ENCODE assay signal across 15 cellular contexts in the genomic region with DNA sequence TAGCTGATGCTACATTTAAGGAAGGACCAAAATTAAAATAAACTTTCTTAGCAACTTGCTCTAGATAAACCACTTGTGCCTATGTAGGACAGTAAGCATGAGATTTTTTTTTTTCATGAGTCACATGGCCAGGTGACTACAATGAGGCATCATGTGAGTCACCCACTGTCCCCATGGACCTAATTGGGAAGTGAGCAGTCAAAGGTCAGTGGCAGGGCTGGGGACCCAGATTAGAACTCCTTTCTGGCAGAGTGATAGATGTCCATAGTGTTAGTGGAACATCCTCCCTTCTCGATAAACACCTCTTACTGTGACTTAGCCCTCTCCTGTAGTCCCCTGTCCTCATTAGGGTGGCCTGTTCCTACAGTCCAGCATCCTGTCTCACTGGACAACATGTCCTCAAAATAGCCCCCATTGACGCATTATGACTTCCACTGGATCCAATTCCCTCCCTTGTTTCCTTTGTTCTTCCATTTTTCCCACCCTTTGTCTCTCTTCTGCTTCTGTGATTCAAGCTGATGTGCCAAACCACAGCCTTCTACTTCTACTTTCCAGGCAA. TPM values are rescaled to one million over a fixed set of nuclear protein-coding genes. Genes with fewer than 3 reads are reported as not detected.
DNase-seq lines count a peak whose midpoint lies in the region; ATAC-seq and TF ChIP-seq lines count a peak whose summit lies in the region.
"Had no signal": no experiment of that assay in that cellular context is flagged by ENCODE, and none has a peak within 500 bp of the region (broad histone marks: within the 10 kb centered on the region; RNA-seq: fewer than 3 reads in every experiment).

No MANE protein-coding gene starts in this region.

- no peaks in the 10 kb centered on the region for H3K4me1 Mint-ChIP-seq in endodermal cell

- no peak overlapping the region for H2AFZ ChIP-seq in ACC112 (ENCODE audit: low read length, unreplicated experiment)

- H3K27me3 ChIP-seq in ACC112 (ENCODE audit: insufficient read depth, low read length) (no peaks in the 10 kb centered on the region), breast epithelium (no peaks in the 10 kb centered on the region), endodermal cell (ENCODE audit: control insufficient read depth, insufficient read depth, low read length, poor library complexity, severe bottlenecking) (no peaks in the 10 kb centered on the region)

- H3K4me3 ChIP-seq in ACC112 (ENCODE audit: low read depth, low read length) (no peak overlapping the region), breast epithelium (no peak overlapping the region), endodermal cell (ENCODE audit: low read length) (no peak overlapping the region)

- H3K9ac ChIP-seq in endodermal cell (ENCODE audit: extremely low read depth, low read length, poor library complexity, severe bottlenecking), result no peak overlapping the region

- no peak overlapping the region for H3K4me3 Mint-ChIP-seq in endodermal cell

- ATAC-seq in HG03097 (IDR thresholded peaks at IDR 0.05; ENCODE audit: low FRiP score, unreplicated experiment), result no peak
- no peak for ATAC-seq in HG02763 (IDR thresholded peaks at IDR 0.05; ENCODE audit: unreplicated experiment)

- peaks cover 2% of the 10 kb centered on the region for H3K36me3 Mint-ChIP-seq in endodermal cell (ENCODE audit: low read depth)

- no peak for TF ChIP-seq POLR2A in breast epithelium (IDR thresholded peaks at IDR 0.05)

- H3K27ac Mint-ChIP-seq in endodermal cell, result no peak overlapping the region

- no peak for TF ChIP-seq EP300 in Ishikawa (IDR thresholded peaks at IDR 0.05; ENCODE audit: borderline replicate concordance)

- H3K9me3 Mint-ChIP-seq in endodermal cell, result peaks cover 20% of the 10 kb centered on the region

- WGBS in endodermal cell (ENCODE audit: insufficient coverage in 1 of 2, insufficient read length in 1 of 2), 2 experiments, result 91 to 100% methylated on average over 1 to 2 of the region's 2 CpGs

- TF ChIP-seq RAD21 in Ishikawa (IDR thresholded peaks at IDR 0.05; ENCODE audit: low read depth), result no peak

- no peaks in the 10 kb centered on the region for H3K9me3 ChIP-seq in breast epithelium
- H3K9me3 ChIP-seq in endodermal cell (ENCODE audit: control insufficient read depth, low read length), result peaks cover 11% of the 10 kb centered on the region

- H3K27ac ChIP-seq in ACC112 (ENCODE audit: low read depth, low read length) (peak overlapping the region; percentile 99), breast epithelium (peak overlapping the region; percentile 45 to 73), endodermal cell (ENCODE audit: low read depth, low read length) (no peak overlapping the region)
- H3K27ac ChIP-seq: C4-2B had no signal

- H3K79me2 ChIP-seq in ACC112 (ENCODE audit: control insufficient read depth, insufficient read depth, low read length, unreplicated experiment), result peaks cover 8% of the 10 kb centered on the region

- DNase-seq in breast epithelium (ENCODE audit: low spot score in 2 of 2) (no peak), lung microvascular endothelial cell (ENCODE audit: low read depth in 2 of 2) (peak; percentile 59 to 91), endodermal cell (no peak), NCI-H69 (lab: John Stamatoyannopoulos, UW) (no peak)
- DNase-seq: activated effector memory CD4-positive, alpha-beta T cell treated with Interleukin-2 at 50 U/mL for 16 hours; GOT3; NCI-H510A treated with DMSO at 0.1 percent for 48 hours; stimulated activated CD4-positive, alpha-beta T cell treated with anti-CD3 and anti-CD28 coated beads, Interleukin-2, amount 100 ng/mL, for 48 hours had no signal

- TF ChIP-seq CTCF in breast epithelium (IDR thresholded peaks at IDR 0.05) (no peak), endodermal cell (conservative IDR thresholded peaks at IDR 0.05) (no peak)

- peaks cover 2% of the 10 kb centered on the region for H3K27me3 Mint-ChIP-seq in endodermal cell (ENCODE audit: insufficient read depth)

- H3K4me1 ChIP-seq in ACC112 (ENCODE audit: control insufficient read depth, insufficient read depth, low read length, unreplicated experiment), result peaks cover 41% of the 10 kb centered on the region
- no peaks in the 10 kb centered on the region for H3K4me1 ChIP-seq in breast epithelium
- H3K4me1 ChIP-seq in endodermal cell (ENCODE audit: control insufficient read depth, insufficient read depth, low read length), result no peaks in the 10 kb centered on the region

- intact Hi-C loops in breast epithelium (cut with DNase I; ENCODE audit: low total_unique reads), result no loop called here

- H3K36me3 ChIP-seq in ACC112 (ENCODE audit: insufficient read depth, low read length) (no peaks in the 10 kb centered on the region), breast epithelium (no peaks in the 10 kb centered on the region), endodermal cell (ENCODE audit: control insufficient read depth, insufficient read depth, low read length) (no peaks in the 10 kb centered on the region)

TF ChIP-seq in Ishikawa, 13 proteins besides CTCF, POLR2A, EP300 and RAD21:
- TF ChIP-seq, protein P1, sequence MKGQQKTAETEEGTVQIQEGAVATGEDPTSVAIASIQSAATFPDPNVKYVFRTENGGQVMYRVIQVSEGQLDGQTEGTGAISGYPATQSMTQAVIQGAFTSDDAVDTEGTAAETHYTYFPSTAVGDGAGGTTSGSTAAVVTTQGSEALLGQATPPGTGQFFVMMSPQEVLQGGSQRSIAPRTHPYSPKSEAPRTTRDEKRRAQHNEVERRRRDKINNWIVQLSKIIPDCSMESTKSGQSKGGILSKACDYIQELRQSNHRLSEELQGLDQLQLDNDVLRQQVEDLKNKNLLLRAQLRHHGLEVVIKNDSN (IDR thresholded peaks at IDR 0.05), result peak; percentile 83
- TF ChIP-seq TAF1 (IDR thresholded peaks at IDR 0.05; ENCODE audit: low read depth), result no peak

RNA-seq across cellular contexts. Expression of a gene that starts 12.4 kb away (rescaled TPM):
- 10 to 100 TPM in 2 of 3 donors, 1 to 10 TPM in 1; 3.8 to 29.8 (median 14.6) TPM for total RNA-seq in breast epithelium
- 65.7 and 126 TPM in 2 replicates for total RNA-seq in lung microvascular endothelial cell
- total RNA-seq in endodermal cell, result under 1 TPM; 0.51 to 0.73 TPM
- polyA plus RNA-seq in endodermal cell (2013, experiment 1 of 2), result 0.18 TPM
- polyA plus RNA-seq in endodermal cell (2013, experiment 2 of 2), result 0.33 TPM
- total RNA-seq: HT-29 had no signal

RNA-seq across cellular contexts. Expression of a gene that starts 56.9 kb away (rescaled TPM):
- total RNA-seq in breast epithelium, result not detected
- total RNA-seq in lung microvascular endothelial cell, result 0.40 and 0.65 TPM in 2 replicates
- 10 to 100 TPM; 15.5 to 20.0 TPM for total RNA-seq in endodermal cell
- polyA plus RNA-seq in endodermal cell (2013, experiment 1 of 2), result 26.9 TPM
- 27.9 TPM for polyA plus RNA-seq in endodermal cell (2013, experiment 2 of 2)
- total RNA-seq: epithelial cell of proximal tubule, HT-29 had no signal

RNA-seq across cellular contexts. Expression of a gene that starts 57.7 kb away (rescaled TPM):
- total RNA-seq in breast epithelium, result 10 to 100 TPM in 2 of 3 donors, 1 to 10 TPM in 1; 8.8 to 16.4 (median 10.8) TPM
- 2.4 and 6.2 TPM in 2 replicates for total RNA-seq in lung microvascular endothelial cell
- total RNA-seq in endodermal cell, result 1 to 10 TPM; 4.3 to 8.9 TPM
- 0.89 TPM for polyA plus RNA-seq in endodermal cell (2013, experiment 1 of 2)
- polyA plus RNA-seq in endodermal cell (2013, experiment 2 of 2), result 0.99 TPM

Comparison
In these comparisons a context has a peak if more than half of its experiments do, and no peak if none do; other contexts are left out.
1. DNase-seq: peak in lung microvascular endothelial cell (2 of 2); none in breast epithelium (0 of 2), endodermal cell (single experiment) and NCI-H69 (single experiment).
2. RNA of a gene that starts 56.9 kb away (total RNA-seq): 15.5 to 20.0 TPM in endodermal cell; 0.40 to 0.65 TPM in lung microvascular endothelial cell and not detected in breast epithelium; every median in the first group is over 10 times any median in the second.